1 cellular context compared by ENCODE assay signal in genomic region chr16:793414-793813, GRCh38.
TF ChIP-seq lines count a peak whose summit lies in the region.

No MANE protein-coding gene starts in this region.

TF ChIP-seq in HEK293, 187 proteins besides CTCF, POLR2A, EP300 and RAD21:
- no peak for TF ChIP-seq ZNF76 (tag by site-specific recombination; IDR thresholded peaks at IDR 0.05; ENCODE audit: borderline replicate concordance, low read depth)
- TF ChIP-seq, protein P1, sequence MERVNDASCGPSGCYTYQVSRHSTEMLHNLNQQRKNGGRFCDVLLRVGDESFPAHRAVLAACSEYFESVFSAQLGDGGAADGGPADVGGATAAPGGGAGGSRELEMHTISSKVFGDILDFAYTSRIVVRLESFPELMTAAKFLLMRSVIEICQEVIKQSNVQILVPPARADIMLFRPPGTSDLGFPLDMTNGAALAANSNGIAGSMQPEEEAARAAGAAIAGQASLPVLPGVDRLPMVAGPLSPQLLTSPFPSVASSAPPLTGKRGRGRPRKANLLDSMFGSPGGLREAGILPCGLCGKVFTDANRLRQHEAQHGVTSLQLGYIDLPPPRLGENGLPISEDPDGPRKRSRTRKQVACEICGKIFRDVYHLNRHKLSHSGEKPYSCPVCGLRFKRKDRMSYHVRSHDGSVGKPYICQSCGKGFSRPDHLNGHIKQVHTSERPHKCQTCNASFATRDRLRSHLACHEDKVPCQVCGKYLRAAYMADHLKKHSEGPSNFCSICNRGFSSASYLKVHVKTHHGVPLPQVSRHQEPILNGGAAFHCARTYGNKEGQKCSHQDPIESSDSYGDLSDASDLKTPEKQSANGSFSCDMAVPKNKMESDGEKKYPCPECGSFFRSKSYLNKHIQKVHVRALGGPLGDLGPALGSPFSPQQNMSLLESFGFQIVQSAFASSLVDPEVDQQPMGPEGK (tag by site-specific recombination; IDR thresholded peaks at IDR 0.05), result peak; percentile 21; the same call in 1 of the 2 replicates
- TF ChIP-seq GLIS1 (tag by site-specific recombination; IDR thresholded peaks at IDR 0.05), result peak; percentile 18; the same call in 1 of the 2 replicates
- TF ChIP-seq GLIS2 (tag by site-specific recombination; IDR thresholded peaks at IDR 0.05), result peak; percentile 56
